In genomic region chr2:18200771-18201170, GRCh38 we compare ENCODE assay signal across 26 cellular contexts.
"Had no signal": no experiment of that assay in that cellular context is flagged by ENCODE, and none has a peak within 500 bp of the region (broad histone marks: within the 10 kb centered on the region; RNA-seq: fewer than 3 reads in every experiment).

No MANE protein-coding gene starts in this region.

- H3K27me3 ChIP-seq: ascending aorta, cardiac muscle cell had no signal

- DNase-seq: activated B cell treated with CpG ODN at 0.5 μM for 24 hours; activated CD4-positive, alpha-beta memory T cell treated with anti-CD3 and anti-CD28 coated beads for 36 hours; activated CD4-positive, alpha-beta T cell treated with anti-CD3 and anti-CD28 coated beads for 4 hours; activated CD4-positive, alpha-beta T cell treated with anti-CD3 and anti-CD28 coated beads, Interleukin-2, amount 10 ng/mL, durations not matched to agents 24 days and 14 days; activated CD4-positive, alpha-beta T cell treated with anti-CD3 and anti-CD28 coated beads, Interleukin-2, amount 50 U/mL, for 1 hour; activated CD4-positive, alpha-beta T cell treated with anti-CD3 and anti-CD28 coated beads, Interleukin-2, amount 50 U/mL, for 4 hours; activated CD4-positive, CD25-positive, alpha-beta regulatory T cell treated with anti-CD3 and anti-CD28 coated beads, Interleukin-2, amount 50 U/mL, for 72 hours; activated CD8-positive, alpha-beta memory T cell treated with anti-CD3 and anti-CD28 coated beads, Interleukin-2, amount 50 U/mL, for 4 hours; activated CD8-positive, alpha-beta T cell treated with anti-CD3 and anti-CD28 coated beads for 36 hours; activated effector memory CD4-positive, alpha-beta T cell treated with anti-CD3 and anti-CD28 coated beads, Interleukin-2, amount 50 U/mL, for 16 hours; activated gamma-delta T cell treated with Interleukin-2 at 50 U/mL for 16 hours; activated naive CD4-positive, alpha-beta T cell; activated naive CD4-positive, alpha-beta T cell treated with anti-CD3 and anti-CD28 coated beads for 36 hours; activated naive CD8-positive, alpha-beta T cell treated with anti-CD3 and anti-CD28 coated beads, Interleukin-2, amount 10 ng/mL, durations not matched to agents 7 days and 5 days; activated naive CD8-positive, alpha-beta T cell treated with anti-CD3 and anti-CD28 coated beads, Interleukin-2, amount 50 U/mL, for 24 hours; activated T-cell treated with anti-CD3 and anti-CD28 coated beads for 4 hours; activated T-cell treated with anti-CD3 and anti-CD28 coated beads, Interleukin-2, amount 50 U/mL, for 1 hour; activated T-cell treated with anti-CD3 and anti-CD28 coated beads, Interleukin-2, amount 50 U/mL, for 4 hours; activated T-cell treated with anti-CD3 and anti-CD28 coated beads, Interleukin-2, amount 50 U/mL, for 72 hours; amygdala; T-helper 1 cell; T-helper 2 cell; T-helper 9 cell had no signal

- H3K4me3 ChIP-seq: ascending aorta, cardiac muscle cell had no signal

- H3K9me3 ChIP-seq: ascending aorta had no signal

- H3K4me1 ChIP-seq: ascending aorta had no signal

- H3K27ac ChIP-seq: ascending aorta, cardiac muscle cell, VCaP had no signal

- H3K36me3 ChIP-seq: ascending aorta, cardiac muscle cell had no signal
